9 cellular contexts compared by ENCODE assay signal in the genomic region with DNA sequence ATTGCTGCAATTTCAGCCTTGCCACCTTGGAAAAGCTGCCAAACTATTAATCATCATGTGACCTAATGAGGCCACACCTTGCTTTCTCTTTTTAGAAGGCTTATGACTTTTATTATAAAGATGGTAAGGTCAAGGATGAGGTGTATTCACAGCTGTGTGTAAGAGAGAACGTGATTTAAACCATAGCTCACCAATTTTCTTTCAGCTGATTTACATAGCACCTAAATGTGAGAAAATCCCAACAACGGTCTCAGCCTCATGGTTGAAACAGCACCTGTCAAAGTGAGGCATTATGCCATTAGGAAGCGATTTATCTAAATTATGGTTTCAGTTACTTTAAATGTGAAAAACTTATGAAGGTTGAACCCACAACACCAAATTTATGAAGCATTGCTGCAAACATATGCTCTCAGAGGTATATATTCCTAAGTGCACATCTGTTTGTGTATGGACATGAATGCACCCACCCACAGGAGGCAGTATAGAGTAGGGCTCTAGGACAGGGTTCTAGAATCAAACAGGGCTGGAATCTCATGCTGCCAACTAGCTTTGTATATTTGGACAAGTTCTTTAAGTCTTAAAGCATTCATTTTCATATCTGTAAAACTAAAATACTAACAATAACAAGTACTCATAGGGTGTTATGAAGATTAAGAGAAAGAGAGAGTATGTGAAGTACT. TPM values are rescaled to one million over a fixed set of nuclear protein-coding genes. Genes with fewer than 3 reads are reported as not detected.
DNase-seq lines count a peak whose midpoint lies in the region; ATAC-seq and TF ChIP-seq lines count a peak whose summit lies in the region.
"Had no signal": no experiment of that assay in that cellular context is flagged by ENCODE, and none has a peak within 500 bp of the region (broad histone marks: within the 10 kb centered on the region; RNA-seq: fewer than 3 reads in every experiment).

No MANE protein-coding gene starts in this region.

- CTCF ChIA-PET in activated CD8-positive, alpha-beta T cell treated with anti-CD3 and anti-CD28 coated beads, Interleukin-2, amount 10 ng/mL, durations not matched to agents 7 days and 5 days (lab: Charles Lee), result interaction anchor here (0.8 to 2.0 kb wide), 6 partner anchors 8 to 271 kb away, joined by 3 to 6 read pairs (median 4); no protein-coding TSS in a partner anchor

- no peaks in the 10 kb centered on the region for H3K27me3 ChIP-seq in testis

- WGBS in testis, 2 donors, result 66 to 78% methylated on average over 3 of the region's 3 CpGs

- H3K4me3 Mint-ChIP-seq in activated CD4-positive, alpha-beta T cell treated with anti-CD3 and anti-CD28 coated beads, Interleukin-2, amount 10 ng/mL, durations not matched to agents 24 days and 14 days, result no peak overlapping the region
- H3K4me3 Mint-ChIP-seq in activated CD8-positive, alpha-beta T cell treated with anti-CD3 and anti-CD28 coated beads, Interleukin-2, amount 10 ng/mL, durations not matched to agents 7 days and 5 days, result no peak overlapping the region
- no peak overlapping the region for H3K4me3 Mint-ChIP-seq in osteocyte (ENCODE audit: unreplicated experiment)
- H3K4me3 Mint-ChIP-seq: CD8-positive, alpha-beta memory T cell had no signal

- no peaks in the 10 kb centered on the region for H3K27me3 Mint-ChIP-seq in activated CD4-positive, alpha-beta T cell treated with anti-CD3 and anti-CD28 coated beads, Interleukin-2, amount 10 ng/mL, durations not matched to agents 24 days and 14 days
- no peaks in the 10 kb centered on the region for H3K27me3 Mint-ChIP-seq in activated CD8-positive, alpha-beta T cell treated with anti-CD3 and anti-CD28 coated beads, Interleukin-2, amount 10 ng/mL, durations not matched to agents 7 days and 5 days (ENCODE audit: low read depth)
- H3K27me3 Mint-ChIP-seq in osteocyte (ENCODE audit: unreplicated experiment), result peaks cover 4% of the 10 kb centered on the region

- no peaks in the 10 kb centered on the region for H3K36me3 ChIP-seq in testis (ENCODE audit: low read depth, missing control alignments)

- no peaks in the 10 kb centered on the region for H3K4me1 ChIP-seq in testis

- no peaks in the 10 kb centered on the region for H3K4me1 Mint-ChIP-seq in activated CD4-positive, alpha-beta T cell treated with anti-CD3 and anti-CD28 coated beads, Interleukin-2, amount 10 ng/mL, durations not matched to agents 24 days and 14 days
- H3K4me1 Mint-ChIP-seq in activated CD8-positive, alpha-beta T cell treated with anti-CD3 and anti-CD28 coated beads, Interleukin-2, amount 10 ng/mL, durations not matched to agents 7 days and 5 days (ENCODE audit: low read depth), result no peaks in the 10 kb centered on the region
- peaks cover 6% of the 10 kb centered on the region for H3K4me1 Mint-ChIP-seq in osteocyte (ENCODE audit: unreplicated experiment)
- H3K4me1 Mint-ChIP-seq: CD8-positive, alpha-beta memory T cell had no signal

- TF ChIP-seq CTCF in osteocyte (IDR thresholded peaks at IDR 0.05) (peak; percentile 25), testis (IDR thresholded peaks at IDR 0.05) (peak in 1 of 3 experiments; percentile 23)

- intact Hi-C loops in activated CD4-positive, alpha-beta T cell treated with anti-CD3 and anti-CD28 coated beads, Interleukin-2, amount 10 ng/mL, durations not matched to agents 24 days and 14 days (cut with micrococcal nuclease), result no loop called here
- intact Hi-C loops in testis (cut with DNase I; ENCODE audit: low total_unique reads), result no loop called here

- H3K27ac ChIP-seq in testis, result no peak overlapping the region

- H3K36me3 Mint-ChIP-seq in activated CD4-positive, alpha-beta T cell treated with anti-CD3 and anti-CD28 coated beads, Interleukin-2, amount 10 ng/mL, durations not matched to agents 24 days and 14 days (ENCODE audit: low read depth), result no peaks in the 10 kb centered on the region
- H3K36me3 Mint-ChIP-seq in activated CD8-positive, alpha-beta T cell treated with anti-CD3 and anti-CD28 coated beads, Interleukin-2, amount 10 ng/mL, durations not matched to agents 7 days and 5 days (ENCODE audit: low read depth), result no peaks in the 10 kb centered on the region
- no peaks in the 10 kb centered on the region for H3K36me3 Mint-ChIP-seq in osteocyte (ENCODE audit: unreplicated experiment)
- H3K36me3 Mint-ChIP-seq: CD8-positive, alpha-beta memory T cell had no signal

- POLR2A ChIA-PET in activated CD8-positive, alpha-beta T cell treated with anti-CD3 and anti-CD28 coated beads, Interleukin-2, amount 10 ng/mL, durations not matched to agents 7 days and 5 days (lab: Charles Lee), result interaction anchor here (0.7 kb wide), 1 partner anchor 76 kb away, joined by 3 read pairs; no protein-coding TSS in a partner anchor

- H3K9me3 Mint-ChIP-seq in activated CD4-positive, alpha-beta T cell treated with anti-CD3 and anti-CD28 coated beads, Interleukin-2, amount 10 ng/mL, durations not matched to agents 24 days and 14 days, result no peaks in the 10 kb centered on the region
- H3K9me3 Mint-ChIP-seq in activated CD8-positive, alpha-beta T cell treated with anti-CD3 and anti-CD28 coated beads, Interleukin-2, amount 10 ng/mL, durations not matched to agents 7 days and 5 days (ENCODE audit: insufficient read depth), result no peaks in the 10 kb centered on the region
- no peaks in the 10 kb centered on the region for H3K9me3 Mint-ChIP-seq in osteocyte (ENCODE audit: unreplicated experiment)
- H3K9me3 Mint-ChIP-seq: CD8-positive, alpha-beta memory T cell had no signal

- TF ChIP-seq POLR2A in testis (IDR thresholded peaks at IDR 0.05), result no peak

- H3K27ac Mint-ChIP-seq in activated CD4-positive, alpha-beta T cell treated with anti-CD3 and anti-CD28 coated beads, Interleukin-2, amount 10 ng/mL, durations not matched to agents 24 days and 14 days, result no peak overlapping the region
- H3K27ac Mint-ChIP-seq in activated CD8-positive, alpha-beta T cell treated with anti-CD3 and anti-CD28 coated beads, Interleukin-2, amount 10 ng/mL, durations not matched to agents 7 days and 5 days, result no peak overlapping the region
- no peak overlapping the region for H3K27ac Mint-ChIP-seq in osteocyte (ENCODE audit: unreplicated experiment)

- H3K4me3 ChIP-seq in testis, result no peak overlapping the region

- ATAC-seq in HG02610 (IDR thresholded peaks at IDR 0.05; ENCODE audit: unreplicated experiment), result peak; percentile 46
- ATAC-seq in activated CD8-positive, alpha-beta T cell treated with anti-CD3 and anti-CD28 coated beads, Interleukin-2, amount 10 ng/mL, durations not matched to agents 7 days and 5 days, result no peak

- peak; percentile 65 for DNase-seq in activated CD4-positive, alpha-beta T cell treated with anti-CD3 and anti-CD28 coated beads, Interleukin-2, amount 10 ng/mL, durations not matched to agents 24 days and 14 days
- no peak for DNase-seq in activated CD4-positive, alpha-beta T cell treated with anti-CD3 and anti-CD28 coated beads for 4 hours
- peak; percentile 24 for DNase-seq in activated CD8-positive, alpha-beta T cell treated with anti-CD3 and anti-CD28 coated beads, Interleukin-2, amount 10 ng/mL, durations not matched to agents 7 days and 5 days
- DNase-seq in osteocyte (ENCODE audit: extremely low spot score, unreplicated experiment), result no peak
- DNase-seq in NCI-H774 (lab: John Stamatoyannopoulos, UW), result no peak
- DNase-seq in testis, result no peak
- no peak for DNase-seq in activated CD8-positive, alpha-beta memory T cell treated with anti-CD3 and anti-CD28 coated beads for 24 hours

- H3K9me3 ChIP-seq in testis, result no peaks in the 10 kb centered on the region

RNA-seq across cellular contexts. Expression of gene ANXA3, which starts 40.7 kb away (rescaled TPM):
- 1.9 TPM in 2 replicates for total RNA-seq in activated CD4-positive, alpha-beta T cell treated with anti-CD3 and anti-CD28 coated beads, Interleukin-2, amount 10 ng/mL, durations not matched to agents 24 days and 14 days
- total RNA-seq in activated CD8-positive, alpha-beta T cell treated with anti-CD3 and anti-CD28 coated beads, Interleukin-2, amount 10 ng/mL, durations not matched to agents 7 days and 5 days, result 1 to 10 TPM; 2.9 to 4.2 TPM
- total RNA-seq in osteocyte, result 0.97 and 1.0 TPM in 2 replicates
- 1 to 10 TPM; 1.1 to 3.5 TPM for total RNA-seq in testis
- polyA plus RNA-seq in testis (ENCODE audit: insufficient read depth, low read depth, low replicate concordance), result 6.4 TPM
- total RNA-seq: CD8-positive, alpha-beta memory T cell had no signal
- polyA plus RNA-seq: CD8-positive, alpha-beta memory T cell had no signal

Comparison
In these comparisons a context has a peak if more than half of its experiments do, and no peak if none do; other contexts are left out.
1. DNase-seq: peak in activated CD4-positive, alpha-beta T cell treated with anti-CD3 and anti-CD28 coated beads, Interleukin-2, amount 10 ng/mL, durations not matched to agents 24 days and 14 days (single experiment) and activated CD8-positive, alpha-beta T cell treated with anti-CD3 and anti-CD28 coated beads, Interleukin-2, amount 10 ng/mL, durations not matched to agents 7 days and 5 days (single experiment); none in activated CD4-positive, alpha-beta T cell treated with anti-CD3 and anti-CD28 coated beads for 4 hours (0 of 2), osteocyte (single experiment), NCI-H774 (single experiment), testis (single experiment) and activated CD8-positive, alpha-beta memory T cell treated with anti-CD3 and anti-CD28 coated beads for 24 hours (single experiment).